Comparison of ENCODE assay signal across 17 cellular contexts in the genomic region with DNA sequence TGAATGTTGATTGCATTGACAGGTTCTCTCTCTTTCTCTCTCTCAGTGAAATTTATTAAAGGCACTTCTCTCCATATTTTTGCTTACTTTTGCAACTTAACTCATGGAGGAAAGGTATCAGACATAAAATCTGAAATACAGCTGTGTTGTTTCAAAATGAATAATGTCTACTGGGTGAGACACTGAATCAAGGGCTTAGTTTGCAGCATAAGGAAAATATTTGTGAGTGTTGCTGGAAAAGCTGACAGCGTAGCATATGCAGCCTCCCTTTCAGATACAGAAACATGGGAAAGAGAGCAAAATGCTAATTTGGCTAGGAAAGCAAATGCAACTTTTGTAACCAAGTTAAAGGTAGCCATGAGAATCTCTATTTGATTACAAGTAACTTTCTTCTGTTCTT.
"Had no signal": no experiment of that assay in that cellular context is flagged by ENCODE, and none has a peak within 500 bp of the region (broad histone marks: within the 10 kb centered on the region; RNA-seq: fewer than 3 reads in every experiment).

No MANE protein-coding gene starts in this region.

- DNase-seq: activated CD4-positive, alpha-beta memory T cell treated with anti-CD3 and anti-CD28 coated beads, Interleukin-2, amount 10 ng/mL, durations not matched to agents 7 days and 5 days; activated CD4-positive, alpha-beta T cell treated with anti-CD3 and anti-CD28 coated beads for 36 hours; activated gamma-delta T cell treated with Interleukin-2 at 50 U/mL for 16 hours; activated naive CD8-positive, alpha-beta T cell treated with anti-CD3 and anti-CD28 coated beads, Interleukin-2, amount 10 ng/mL, durations not matched to agents 7 days and 5 days; activated T-cell treated with anti-CD3 and anti-CD28 coated beads, Interleukin-2, amount 50 U/mL, for 48 hours; effector CD4-positive, alpha-beta T cell; heart left ventricle; islet precursor cell; left lung; mesendoderm; SIG-M5 had no signal

- H3K4me1 ChIP-seq: neural progenitor cell had no signal

- H3K27me3 Mint-ChIP-seq: activated CD4-positive, alpha-beta memory T cell treated with anti-CD3 and anti-CD28 coated beads, Interleukin-2, amount 10 ng/mL, durations not matched to agents 7 days and 5 days; activated naive CD8-positive, alpha-beta T cell treated with anti-CD3 and anti-CD28 coated beads, Interleukin-2, amount 10 ng/mL, durations not matched to agents 7 days and 5 days had no signal

- H3K4me1 Mint-ChIP-seq: activated CD4-positive, alpha-beta memory T cell treated with anti-CD3 and anti-CD28 coated beads, Interleukin-2, amount 10 ng/mL, durations not matched to agents 7 days and 5 days; activated CD4-positive, alpha-beta T cell treated with anti-CD3 and anti-CD28 coated beads for 36 hours; activated naive CD8-positive, alpha-beta T cell treated with anti-CD3 and anti-CD28 coated beads, Interleukin-2, amount 10 ng/mL, durations not matched to agents 7 days and 5 days; neural progenitor cell; stimulated activated effector memory CD8-positive, alpha-beta T cell treated with anti-CD3 and anti-CD28 coated beads, Interleukin-12 subunit alpha, Interleukin-12 subunit beta, amount 100 ng/mL, for 72 hours had no signal

- H3K27ac ChIP-seq: ascending aorta, neural progenitor cell, tibial nerve, VCaP had no signal

- H3K4me3 ChIP-seq: ascending aorta, heart left ventricle, left lung, neural progenitor cell, tibial nerve had no signal

- H2AFZ ChIP-seq: neural progenitor cell had no signal

- H3K36me3 Mint-ChIP-seq: activated naive CD8-positive, alpha-beta T cell treated with anti-CD3 and anti-CD28 coated beads, Interleukin-2, amount 10 ng/mL, durations not matched to agents 7 days and 5 days; neural progenitor cell; stimulated activated effector memory CD8-positive, alpha-beta T cell treated with anti-CD3 and anti-CD28 coated beads, Interleukin-12 subunit alpha, Interleukin-12 subunit beta, amount 100 ng/mL, for 72 hours had no signal

- H3K9ac ChIP-seq: neural progenitor cell had no signal

- H3K4me3 Mint-ChIP-seq: activated CD4-positive, alpha-beta memory T cell treated with anti-CD3 and anti-CD28 coated beads, Interleukin-2, amount 10 ng/mL, durations not matched to agents 7 days and 5 days; activated CD4-positive, alpha-beta T cell treated with anti-CD3 and anti-CD28 coated beads for 36 hours; activated naive CD8-positive, alpha-beta T cell treated with anti-CD3 and anti-CD28 coated beads, Interleukin-2, amount 10 ng/mL, durations not matched to agents 7 days and 5 days; neural progenitor cell; stimulated activated effector memory CD8-positive, alpha-beta T cell treated with anti-CD3 and anti-CD28 coated beads, Interleukin-12 subunit alpha, Interleukin-12 subunit beta, amount 100 ng/mL, for 72 hours; T-helper 2 cell treated with Interferon-gamma antibody and Interleukin-4, amounts not matched to agents 5 μg/mL and 100 μg/mL, for 36 hours had no signal

- H3K36me3 ChIP-seq: ascending aorta, heart left ventricle, left lung, neural progenitor cell, tibial nerve had no signal

- H3K27ac Mint-ChIP-seq: activated CD4-positive, alpha-beta memory T cell treated with anti-CD3 and anti-CD28 coated beads, Interleukin-2, amount 10 ng/mL, durations not matched to agents 7 days and 5 days; activated CD4-positive, alpha-beta T cell treated with anti-CD3 and anti-CD28 coated beads for 36 hours; activated naive CD8-positive, alpha-beta T cell treated with anti-CD3 and anti-CD28 coated beads, Interleukin-2, amount 10 ng/mL, durations not matched to agents 7 days and 5 days; neural progenitor cell; stimulated activated effector memory CD8-positive, alpha-beta T cell treated with anti-CD3 and anti-CD28 coated beads, Interleukin-12 subunit alpha, Interleukin-12 subunit beta, amount 100 ng/mL, for 72 hours; T-helper 2 cell treated with Interferon-gamma antibody and Interleukin-4, amounts not matched to agents 5 μg/mL and 100 μg/mL, for 36 hours had no signal

- H3K4me2 ChIP-seq: neural progenitor cell had no signal

- H3K27me3 ChIP-seq: ascending aorta, heart left ventricle, left lung, neural progenitor cell, tibial nerve had no signal

- H3K9me3 Mint-ChIP-seq: neural progenitor cell; T-helper 2 cell treated with Interferon-gamma antibody and Interleukin-4, amounts not matched to agents 5 μg/mL and 100 μg/mL, for 36 hours had no signal

- ATAC-seq: activated CD4-positive, alpha-beta T cell treated with anti-CD3 and anti-CD28 coated beads for 36 hours; left lung; stimulated activated effector memory CD8-positive, alpha-beta T cell treated with anti-CD3 and anti-CD28 coated beads, Interleukin-12 subunit alpha, Interleukin-12 subunit beta, amount 100 ng/mL, for 72 hours had no signal
